7 cellular contexts compared by ENCODE assay signal in genomic region chr16:30458561-30459394, GRCh38. TPM values are rescaled to one million over a fixed set of nuclear protein-coding genes. Genes with fewer than 3 reads are reported as not detected.
DNase-seq lines count a peak whose midpoint lies in the region; ATAC-seq, FAIRE-seq and TF ChIP-seq lines count a peak whose summit lies in the region.

No MANE protein-coding gene starts in this region.

- no peak overlapping the region for H4K8ac ChIP-seq in H1 (ENCODE audit: extremely low read depth, insufficient read depth, low read length)

- H3K36me3 Mint-ChIP-seq in neural progenitor cell (no peaks in the 10 kb centered on the region), Caco-2 (ENCODE audit: insufficient read depth, unreplicated experiment) (no peaks in the 10 kb centered on the region)

- no peak overlapping the region for H2BK15ac ChIP-seq in H1 (ENCODE audit: low read length)

- no peak overlapping the region for H2BK20ac ChIP-seq in H1 (ENCODE audit: low read length)

- no peak for FAIRE-seq in H1 (lab: Jason Lieb, UNC)

- H3K4me1 ChIP-seq in H1 (replicated peaks in 1 of 4; ENCODE audit: control insufficient read depth in 3 of 4, insufficient read depth in 4 of 4, low read length in 3 of 4) (no peaks in the 10 kb centered on the region), neural progenitor cell (no peaks in the 10 kb centered on the region), Caco-2 (no peaks in the 10 kb centered on the region)

- H3K27me3 ChIP-seq in H1 (replicated peaks in 1 of 4; ENCODE audit: control insufficient read depth in 3 of 4, extremely low read depth in 1 of 4, insufficient read depth in 3 of 4, low read length in 3 of 4) (no peaks in the 10 kb centered on the region; a peak in 1 of 7 replicates), neural progenitor cell (no peaks in the 10 kb centered on the region), Caco-2 (replicated peaks; ENCODE audit: control insufficient read depth, insufficient read depth, low read length) (no peaks in the 10 kb centered on the region)

- no peak overlapping the region for H3K18ac ChIP-seq in H1 (ENCODE audit: extremely low read depth, low read length)

- no TSS peak for BruUV-seq in Caco-2 (replicated peaks; lab: Mats Ljungman, UMichigan)

- no peaks in the 10 kb centered on the region for H3K9me3 Mint-ChIP-seq in neural progenitor cell
- H3K9me3 Mint-ChIP-seq in Caco-2 (ENCODE audit: unreplicated experiment): no peaks in the 10 kb centered on the region

- H2AK5ac ChIP-seq in H1 (ENCODE audit: low read depth, low read length): no peak overlapping the region

- H3K56ac ChIP-seq in H1 (replicated peaks; ENCODE audit: insufficient read length, low read depth, low read length): no peak overlapping the region

- H3K23me2 ChIP-seq in H1 (ENCODE audit: low read depth, low read length): no peaks in the 10 kb centered on the region

- H3K9ac ChIP-seq in H1 (replicated peaks in 1 of 4; ENCODE audit: extremely low read depth in 1 of 4, low read depth in 3 of 4, low read length in 3 of 4) (peak overlapping the region in 1 of 4 experiments; percentile 15; a peak in 1 of 7 replicates), neural progenitor cell (no peak overlapping the region)

- no peaks in the 10 kb centered on the region for H3F3A ChIP-seq in neural progenitor cell (ENCODE audit: low read depth)

- H3K4me3 ChIP-seq in H1 (ENCODE audit: extremely low read depth in 1 of 4, insufficient read depth in 2 of 4, low read depth in 3 of 4, low read length in 4 of 4) (no peak overlapping the region), neural progenitor cell (no peak overlapping the region), Caco-2 (ENCODE audit: low read depth, low read length) (no peak overlapping the region)

- no peaks in the 10 kb centered on the region for H3K79me1 ChIP-seq in H1 (ENCODE audit: low read depth, low read length)

- peak; percentile 80 for ATAC-seq in GM19351 (IDR thresholded peaks at IDR 0.05; ENCODE audit: unreplicated experiment)
- ATAC-seq in HG03354 (IDR thresholded peaks at IDR 0.05; ENCODE audit: poor library complexity, severe bottlenecking, unreplicated experiment): peak; percentile 88

- no peak for TF ChIP-seq POLR2A in H1 (IDR thresholded peaks at IDR 0.05; ENCODE audit: control extremely low read depth in 1 of 2, low read depth in 2 of 2, low read length in 2 of 2)

- no peak overlapping the region for H4K5ac ChIP-seq in H1 (ENCODE audit: insufficient read length, low read depth, low read length)

- no peak overlapping the region for H3K4ac ChIP-seq in H1 (replicated peaks; ENCODE audit: insufficient read length, low read depth, low read length)

- peak; percentile 62 for DNase-seq in activated CD4-positive, CD25-positive, alpha-beta regulatory T cell treated with anti-CD3 and anti-CD28 coated beads, Interleukin-2, amount 50 U/mL, for 16 hours (ENCODE audit: low read depth, low spot score)
- DNase-seq in H1 (ENCODE audit: low read depth in 1 of 2, low spot score in 2 of 2) (no peak), neural progenitor cell (ENCODE audit: low spot score) (no peak), Caco-2 (no peak)
- peak; percentile 50 for DNase-seq in stimulated activated CD8-positive, alpha-beta memory T cell treated with anti-CD3 and anti-CD28 coated beads, Interleukin-15, amount 100 ng/mL, for 24 hours (ENCODE audit: low read depth)

- no peak overlapping the region for H3K4me2 ChIP-seq in H1 (ENCODE audit: insufficient read depth in 1 of 2, low read depth in 2 of 2, low read length in 2 of 2)
- H3K4me2 ChIP-seq in neural progenitor cell: no peak overlapping the region

- TF ChIP-seq RAD21 in H1 (IDR thresholded peaks at IDR 0.05 in 1 of 2, conservative IDR thresholded peaks at IDR 0.05 in 1 of 2; ENCODE audit: low read depth in 2 of 2, low read length in 2 of 2): no peak

- POLR2A ChIA-PET in H1 (lab: Charles Lee; ENCODE audit: partially characterized antibody) (no interaction called here), Caco-2 (lab: Charles Lee) (no interaction called here)

- H4K91ac ChIP-seq in H1 (replicated peaks; ENCODE audit: insufficient read length, low read length): no peak overlapping the region

- H2BK12ac ChIP-seq in H1 (ENCODE audit: low read depth, low read length): no peak overlapping the region

- intact Hi-C loops in Caco-2 (cut with micrococcal nuclease; ENCODE audit: unreplicated experiment): no loop called here

- peaks cover 6% of the 10 kb centered on the region for H3K27me3 Mint-ChIP-seq in neural progenitor cell (ENCODE audit: insufficient read depth, low read depth)
- H3K27me3 Mint-ChIP-seq in Caco-2 (ENCODE audit: insufficient read depth, unreplicated experiment): no peaks in the 10 kb centered on the region

- no peaks in the 10 kb centered on the region for H3K36me3 ChIP-seq in H1 (ENCODE audit: control insufficient read depth in 2 of 4, insufficient read depth in 4 of 4, low read length in 3 of 4)
- no peaks in the 10 kb centered on the region for H3K36me3 ChIP-seq in neural progenitor cell
- H3K36me3 ChIP-seq in Caco-2 (ENCODE audit: control insufficient read depth, insufficient read depth, low read length): no peaks in the 10 kb centered on the region

- H2BK120ac ChIP-seq in H1 (replicated peaks; ENCODE audit: low read depth, low read length): no peak overlapping the region

- no peak overlapping the region for H3K14ac ChIP-seq in H1 (ENCODE audit: insufficient read length)

- H3K4me1 Mint-ChIP-seq in neural progenitor cell (no peaks in the 10 kb centered on the region), Caco-2 (ENCODE audit: low read depth, unreplicated experiment) (peaks cover 13% of the 10 kb centered on the region)

- H3K79me2 ChIP-seq in H1 (ENCODE audit: control insufficient read depth in 1 of 2, insufficient read depth in 2 of 2, low read length in 2 of 2): no peaks in the 10 kb centered on the region
- H3K79me2 ChIP-seq in neural progenitor cell (ENCODE audit: low read depth): no peaks in the 10 kb centered on the region

- H2AFZ ChIP-seq in H1 (ENCODE audit: low read length) (peak overlapping the region; percentile 29), neural progenitor cell (replicated peaks) (no peak overlapping the region)

- H4K20me1 ChIP-seq in H1 (replicated peaks in 1 of 2; ENCODE audit: control insufficient read depth in 1 of 2, insufficient read depth in 2 of 2, low read length in 2 of 2) (no peaks in the 10 kb centered on the region), neural progenitor cell (ENCODE audit: low read depth) (no peaks in the 10 kb centered on the region)

- no peak overlapping the region for H3K23ac ChIP-seq in H1 (ENCODE audit: insufficient read length)

- TF ChIP-seq EP300 in H1 (IDR thresholded peaks at IDR 0.05; ENCODE audit: borderline replicate concordance in 1 of 2, low read depth in 2 of 2, low read length in 2 of 2): no peak

- no peak overlapping the region for H3K27ac ChIP-seq in H1 (ENCODE audit: low read depth, low read length)
- no peak overlapping the region for H3K27ac ChIP-seq in neural progenitor cell

- H2BK5ac ChIP-seq in H1 (ENCODE audit: low read depth, low read length): no peak overlapping the region

- H3K9me3 ChIP-seq in H1 (ENCODE audit: insufficient read depth in 2 of 2, low read depth in 1 of 2, low read length in 1 of 2) (no peaks in the 10 kb centered on the region), neural progenitor cell (ENCODE audit: low read depth) (no peaks in the 10 kb centered on the region), Caco-2 (no peaks in the 10 kb centered on the region)

- H3K27ac Mint-ChIP-seq in neural progenitor cell (no peak overlapping the region), Caco-2 (ENCODE audit: unreplicated experiment) (no peak overlapping the region)

- 92% methylated on average over 22 of the region's 22 CpGs; no CpG with 5 or more reads in 1 of the 2 experiments for WGBS in H1 (ENCODE audit: extremely low coverage in 1 of 2, insufficient coverage in 1 of 2, insufficient read length in 1 of 2, insufficient replicate concordance in 2 of 2, low coverage in 1 of 2, low lambda C conversion rate in 2 of 2, missing lambda C conversion rate in 1 of 2), 2 experiments

- H3K4me3 Mint-ChIP-seq in neural progenitor cell (no peak overlapping the region), Caco-2 (ENCODE audit: unreplicated experiment) (no peak overlapping the region)

- CTCF ChIA-PET in H1 (lab: Charles Lee; ENCODE audit: partially characterized antibody) (interaction anchor here (0.9 to 4.1 kb wide), 6 partner anchors 10 to 170 kb away, joined by 4 to 21 read pairs (median 7); partner anchors contain the start of gene DCTPP1), Caco-2 (lab: Charles Lee) (no interaction called here)

- TF ChIP-seq CTCF in H1 (IDR thresholded peaks at IDR 0.05; ENCODE audit: control extremely low read depth in 1 of 3, insufficient read depth in 1 of 3, low read depth in 1 of 3, low read length in 3 of 3) (no peak), neural progenitor cell (IDR thresholded peaks at IDR 0.05) (no peak), Caco-2 (IDR thresholded peaks at IDR 0.05; ENCODE audit: insufficient read depth in 1 of 2, low read depth in 1 of 2, low read length in 1 of 2, severe bottlenecking in 1 of 2, unreplicated experiment in 1 of 2) (no peak)

RNA-seq across cellular contexts. Expression of gene SEPHS2, which starts 13.1 kb away (rescaled TPM):
- total RNA-seq in H1 (2021; fragmentation: NEBNext Ultra II Directional; extraction: Animal tissue kit (Norgen Biotek cat#: 25700)): 61.8 and 62.0 TPM in 2 replicates
- 27.5 and 28.2 TPM in 2 replicates for polyA plus RNA-seq in H1 (2011; rRNA removed)
- 46.0 TPM for polyA plus RNA-seq in H1 (2011; cell fraction: cytosol; rRNA removed)
- 19.7 TPM for polyA plus RNA-seq in H1 (2011; cell fraction: nucleus; rRNA removed)
- polyA plus RNA-seq in H1 (2012, experiment 1 of 2): 44.1 to 49.7 TPM (median 47.1 TPM) in 4 replicates
- 15.9 TPM for polyA plus RNA-seq in H1 (2012, experiment 2 of 2)
- polyA plus RNA-seq in H1 (2013, experiment 1 of 2): 36.3 TPM
- 38.0 TPM for polyA plus RNA-seq in H1 (2013, experiment 2 of 2)
- 38.7 and 52.0 TPM in 2 replicates for polyA minus RNA-seq in H1 (2011; rRNA and poly(A)+ RNA removed)
- 18.6 TPM for polyA minus RNA-seq in H1 (2011; cell fraction: cytosol; rRNA and poly(A)+ RNA removed)
- polyA minus RNA-seq in H1 (2011; cell fraction: nucleus; rRNA and poly(A)+ RNA removed): 20.7 TPM
- 9.0 and 13.9 TPM in 2 replicates for total RNA-seq in neural progenitor cell (ENCODE audit: low replicate concordance)
- 80.2 and 91.6 TPM in 2 replicates for total RNA-seq in Caco-2 (2022)

RNA-seq across cellular contexts. Expression of gene ITGAL, which starts 13.8 kb away (rescaled TPM):
- not detected in 2 replicates for total RNA-seq in H1 (2021; fragmentation: NEBNext Ultra II Directional; extraction: Animal tissue kit (Norgen Biotek cat#: 25700))
- 0.02 TPM in 1 of 2 replicates, not detected in the other for polyA plus RNA-seq in H1 (2011; rRNA removed)
- polyA plus RNA-seq in H1 (2011; cell fraction: cytosol; rRNA removed): 0.13 TPM
- polyA plus RNA-seq in H1 (2011; cell fraction: nucleus; rRNA removed): 0.03 TPM
- 0.03 to 0.61 TPM in 2 of 4 replicates, not detected in the others for polyA plus RNA-seq in H1 (2012, experiment 1 of 2)
- not detected for polyA plus RNA-seq in H1 (2012, experiment 2 of 2)
- polyA plus RNA-seq in H1 (2013, experiment 1 of 2): 0.04 TPM
- 0.09 TPM for polyA plus RNA-seq in H1 (2013, experiment 2 of 2)
- polyA minus RNA-seq in H1 (2011; rRNA and poly(A)+ RNA removed): 0.24 and 0.25 TPM in 2 replicates
- polyA minus RNA-seq in H1 (2011; cell fraction: cytosol; rRNA and poly(A)+ RNA removed): not detected
- polyA minus RNA-seq in H1 (2011; cell fraction: nucleus; rRNA and poly(A)+ RNA removed): not detected
- total RNA-seq in neural progenitor cell (ENCODE audit: low replicate concordance) (not detected in 2 replicates), Caco-2 (2022) (0.57 TPM in 1 of 2 replicates, not detected in the other)

RNA-seq across cellular contexts. Expression of gene DCTPP1, which starts 28.9 kb away (rescaled TPM):
- total RNA-seq in H1 (2021; fragmentation: NEBNext Ultra II Directional; extraction: Animal tissue kit (Norgen Biotek cat#: 25700)): 90.4 and 94.5 TPM in 2 replicates
- polyA plus RNA-seq in H1 (2011; rRNA removed): 103 and 105 TPM in 2 replicates
- polyA plus RNA-seq in H1 (2011; cell fraction: cytosol; rRNA removed): 108 TPM
- 51.4 TPM for polyA plus RNA-seq in H1 (2011; cell fraction: nucleus; rRNA removed)
- polyA plus RNA-seq in H1 (2012, experiment 1 of 2): 74.8 to 99.2 TPM (median 95.4 TPM) in 4 replicates
- 172 TPM for polyA plus RNA-seq in H1 (2012, experiment 2 of 2)
- polyA plus RNA-seq in H1 (2013, experiment 1 of 2): 61.2 TPM
- 60.1 TPM for polyA plus RNA-seq in H1 (2013, experiment 2 of 2)
- polyA minus RNA-seq in H1 (2011; rRNA and poly(A)+ RNA removed): 27.2 and 45.3 TPM in 2 replicates
- 37.7 TPM for polyA minus RNA-seq in H1 (2011; cell fraction: cytosol; rRNA and poly(A)+ RNA removed)
- polyA minus RNA-seq in H1 (2011; cell fraction: nucleus; rRNA and poly(A)+ RNA removed): 16.8 TPM
- total RNA-seq in neural progenitor cell (ENCODE audit: low replicate concordance) (30.4 and 47.9 TPM in 2 replicates), Caco-2 (2022) (51.1 and 53.2 TPM in 2 replicates)

RNA-seq across cellular contexts. Expression of gene ZNF771, which starts 51.4 kb away (rescaled TPM):
- total RNA-seq in H1 (2021; fragmentation: NEBNext Ultra II Directional; extraction: Animal tissue kit (Norgen Biotek cat#: 25700)): 9.6 and 10.6 TPM in 2 replicates
- 15.7 and 20.2 TPM in 2 replicates for polyA plus RNA-seq in H1 (2011; rRNA removed)
- polyA plus RNA-seq in H1 (2011; cell fraction: cytosol; rRNA removed): 12.0 TPM
- polyA plus RNA-seq in H1 (2011; cell fraction: nucleus; rRNA removed): 10.5 TPM
- polyA plus RNA-seq in H1 (2012, experiment 1 of 2): 5.4 to 6.8 TPM (median 6.4 TPM) in 4 replicates
- polyA plus RNA-seq in H1 (2012, experiment 2 of 2): 4.0 TPM
- polyA plus RNA-seq in H1 (2013, experiment 1 of 2): 3.7 TPM
- 4.6 TPM for polyA plus RNA-seq in H1 (2013, experiment 2 of 2)
- polyA minus RNA-seq in H1 (2011; rRNA and poly(A)+ RNA removed): 3.6 and 4.7 TPM in 2 replicates
- polyA minus RNA-seq in H1 (2011; cell fraction: cytosol; rRNA and poly(A)+ RNA removed): 7.8 TPM
- polyA minus RNA-seq in H1 (2011; cell fraction: nucleus; rRNA and poly(A)+ RNA removed): 11.8 TPM
- 6.0 and 17.7 TPM in 2 replicates for total RNA-seq in neural progenitor cell (ENCODE audit: low replicate concordance)
- total RNA-seq in Caco-2 (2022): 4.7 and 5.8 TPM in 2 replicates

Comparison
In these comparisons a context has a peak if more than half of its experiments do, and no peak if none do; other contexts are left out.
1. DNase-seq: peak in activated CD4-positive, CD25-positive, alpha-beta regulatory T cell treated with anti-CD3 and anti-CD28 coated beads, Interleukin-2, amount 50 U/mL, for 16 hours (single experiment) and stimulated activated CD8-positive, alpha-beta memory T cell treated with anti-CD3 and anti-CD28 coated beads, Interleukin-15, amount 100 ng/mL, for 24 hours (single experiment); none in H1 (0 of 2), neural progenitor cell (single experiment) and Caco-2 (0 of 2).